ENCODE assay signal across 1 cellular context in genomic region chrX:41180194-41180902, GRCh38.
TF ChIP-seq lines count a peak whose summit lies in the region.

No MANE protein-coding gene starts in this region.

TF ChIP-seq in liver, 16 proteins besides CTCF, POLR2A, EP300 and RAD21 (continued from another document):
- no peak for TF ChIP-seq HNF4G (IDR thresholded peaks at IDR 0.05)
